In genomic region chr19:11634018-11634662, GRCh38 we compare ENCODE assay signal across 2 cellular contexts. TPM values are rescaled to one million over a fixed set of nuclear protein-coding genes. Genes with fewer than 3 reads are reported as not detected.
"Had no signal": no experiment of that assay in that cellular context is flagged by ENCODE, and none has a peak within 500 bp of the region (broad histone marks: within the 10 kb centered on the region; RNA-seq: fewer than 3 reads in every experiment).

No MANE protein-coding gene starts in this region.

RNA-seq across cellular contexts. Expression of gene ACP5, which starts 56.7 kb away (rescaled TPM):
- total RNA-seq: PC-3, SJSA1 had no signal
